ENCODE assay signal across 23 cellular contexts in genomic region chr6:4591218-4591617, GRCh38.
"Had no signal": no experiment of that assay in that cellular context is flagged by ENCODE, and none has a peak within 500 bp of the region (broad histone marks: within the 10 kb centered on the region; RNA-seq: fewer than 3 reads in every experiment).

No MANE protein-coding gene starts in this region.

- H3K27me3 ChIP-seq: colonic mucosa, dorsolateral prefrontal cortex, esophagus squamous epithelium, foreskin keratinocyte, gastrocnemius medialis, gastroesophageal sphincter, heart left ventricle, heart right ventricle had no signal

- H3K27ac Mint-ChIP-seq: dendritic cell treated with granulocyte-macrophage colony-stimulating factor and Interleukin-4, amounts not matched to agents 40 ng/mL and 50 ng/mL, for 4 days; effector memory CD8-positive, alpha-beta T cell; endodermal cell had no signal

- H3K4me3 Mint-ChIP-seq: dendritic cell treated with granulocyte-macrophage colony-stimulating factor and Interleukin-4, amounts not matched to agents 40 ng/mL and 50 ng/mL, for 4 days; effector memory CD8-positive, alpha-beta T cell; endodermal cell had no signal

- H3K9me3 ChIP-seq: colonic mucosa, esophagus squamous epithelium, gastrocnemius medialis, gastroesophageal sphincter had no signal

- H3K27ac ChIP-seq: colonic mucosa, dorsolateral prefrontal cortex, epithelial cell of prostate, esophagus squamous epithelium, foreskin keratinocyte, gastrocnemius medialis, gastroesophageal sphincter, heart left ventricle, heart right ventricle had no signal

- H3K4me1 ChIP-seq: colonic mucosa, gastrocnemius medialis, gastroesophageal sphincter, heart left ventricle had no signal

- H3K9me3 Mint-ChIP-seq: dendritic cell treated with granulocyte-macrophage colony-stimulating factor and Interleukin-4, amounts not matched to agents 40 ng/mL and 50 ng/mL, for 4 days; effector memory CD8-positive, alpha-beta T cell; endodermal cell had no signal

- ATAC-seq: effector memory CD8-positive, alpha-beta T cell; esophagus mucosa; foreskin keratinocyte; gastrocnemius medialis; gastroesophageal sphincter had no signal

- H3K4me3 ChIP-seq: colonic mucosa, dorsolateral prefrontal cortex, esophagus squamous epithelium, gastrocnemius medialis, gastroesophageal sphincter, heart left ventricle, heart right ventricle had no signal

- DNase-seq: colonic mucosa; cortex of kidney; dermis blood vessel endothelial cell; effector CD4-positive, alpha-beta T cell; effector CD8-positive, alpha-beta T cell; effector memory CD4-positive, alpha-beta T cell; effector memory CD8-positive, alpha-beta T cell; endodermal cell; erythroblast; esophagus squamous epithelium; foreskin fibroblast; foreskin keratinocyte; foreskin melanocyte; gastrocnemius medialis; glutamatergic neuron; head of caudate nucleus; heart left ventricle; heart right ventricle had no signal

- H3K36me3 ChIP-seq: colonic mucosa, esophagus squamous epithelium, gastrocnemius medialis, gastroesophageal sphincter, heart left ventricle, heart right ventricle had no signal
